ENCODE assay signal across 21 cellular contexts in genomic region chr12:91766454-91766853, GRCh38.
"Had no signal": no experiment of that assay in that cellular context is flagged by ENCODE, and none has a peak within 500 bp of the region (broad histone marks: within the 10 kb centered on the region; RNA-seq: fewer than 3 reads in every experiment).

No MANE protein-coding gene starts in this region.

- H3K9me3 ChIP-seq: SK-N-SH had no signal

- H3K27ac ChIP-seq: HL-60, RWPE1 had no signal

- H3K4me2 ChIP-seq: SK-N-SH had no signal

- H3K9me2 ChIP-seq: SK-N-SH had no signal

- DNase-seq: KBM-7, MV-4-11, NCI-H1048, NCI-H1105, NCI-H1417, NCI-H146, NCI-H1694 treated with DMSO at 0.1 percent for 48 hours, NCI-H1930, NCI-H2081, NCI-H2107, NCI-H2171 treated with DMSO at 0.1 percent for 48 hours, NCI-H345, NCI-H524, NCI-H526 treated with DMSO at 0.1 percent for 48 hours, NCI-H774, SHP77, SK-N-SH, SW 1271 had no signal

- ATAC-seq: Panc1 had no signal

- H3K9ac ChIP-seq: SK-N-SH had no signal
